22 cellular contexts compared by ENCODE assay signal in genomic region chr3:40417845-40418543, GRCh38. TPM values are rescaled to one million over a fixed set of nuclear protein-coding genes. Genes with fewer than 3 reads are reported as not detected.
DNase-seq lines count a peak whose midpoint lies in the region; ATAC-seq, FAIRE-seq and TF ChIP-seq lines count a peak whose summit lies in the region.
"Had no signal": no experiment of that assay in that cellular context is flagged by ENCODE, and none has a peak within 500 bp of the region (broad histone marks: within the 10 kb centered on the region; RNA-seq: fewer than 3 reads in every experiment).

No MANE protein-coding gene starts in this region.

- no peak overlapping the region for H3K27ac Mint-ChIP-seq in GM23338
- H3K27ac Mint-ChIP-seq: activated CD4-positive, alpha-beta T cell treated with anti-CD3 and anti-CD28 coated beads, Interleukin-2, amount 10 ng/mL, durations not matched to agents 7 days and 5 days; CD8-positive, alpha-beta memory T cell; neural progenitor cell had no signal

- H3K9me3 ChIP-seq in PC-9 (ENCODE audit: insufficient read depth, low read depth): no peaks in the 10 kb centered on the region
- H3K9me3 ChIP-seq in mucosa of descending colon: no peaks in the 10 kb centered on the region
- H3K9me3 ChIP-seq: left ventricle myocardium inferior, prostate gland, spleen had no signal

- H2AFZ ChIP-seq in GM23338 (0 out of 2 replicates have a peak overlapping the region, but pooled peaks have one; percentile 2), PC-9 (no peak overlapping the region)
- H2AFZ ChIP-seq: neural progenitor cell had no signal

- H3K4me1 ChIP-seq in GM23338 (ENCODE audit: insufficient read depth) (no peaks in the 10 kb centered on the region), PC-9 (replicated peaks; ENCODE audit: insufficient read depth) (peaks cover 15% of the 10 kb centered on the region), mucosa of descending colon (ENCODE audit: low read depth) (no peaks in the 10 kb centered on the region)
- H3K4me1 ChIP-seq: neural progenitor cell, prostate gland, spleen had no signal

- H3F3A ChIP-seq in GM23338 (replicated peaks; ENCODE audit: low read depth): no peaks in the 10 kb centered on the region
- H3F3A ChIP-seq in PC-9 (ENCODE audit: insufficient read depth, low read depth): peaks cover 5% of the 10 kb centered on the region; the same call in 1 of the 2 replicates

- H3K9me2 ChIP-seq in GM23338 (ENCODE audit: insufficient read depth) (peaks cover 3% of the 10 kb centered on the region; the same call in 1 of the 2 replicates), PC-9 (ENCODE audit: insufficient read depth) (no peaks in the 10 kb centered on the region)

- H4K20me1 ChIP-seq in GM23338 (replicated peaks; ENCODE audit: insufficient read depth): no peaks in the 10 kb centered on the region
- H4K20me1 ChIP-seq in PC-9 (ENCODE audit: insufficient read depth): no peaks in the 10 kb centered on the region

- H3K36me3 ChIP-seq in GM23338 (ENCODE audit: insufficient read depth) (no peaks in the 10 kb centered on the region), PC-9 (ENCODE audit: low read depth) (no peaks in the 10 kb centered on the region), bronchial epithelial cell (ENCODE audit: control insufficient read depth, insufficient read depth, low read length) (no peaks in the 10 kb centered on the region), mucosa of descending colon (ENCODE audit: low read depth) (no peaks in the 10 kb centered on the region)
- H3K36me3 ChIP-seq: neural progenitor cell, prostate gland had no signal

- H3K4me3 Mint-ChIP-seq in GM23338: no peak overlapping the region
- H3K4me3 Mint-ChIP-seq: activated CD4-positive, alpha-beta T cell treated with anti-CD3 and anti-CD28 coated beads, Interleukin-2, amount 10 ng/mL, durations not matched to agents 7 days and 5 days; CD8-positive, alpha-beta memory T cell; neural progenitor cell had no signal

- DNase-seq in GM23338 (ENCODE audit: low spot score) (no peak), PC-9 (peak in 1 of 2 experiments; percentile 90), bronchial epithelial cell (ENCODE audit: low read depth) (peak; percentile 99), mucosa of descending colon (peak in 1 of 3 donors; percentile 19), NCI-H748 treated with DMSO at 0.1 percent for 48 hours (lab: John Stamatoyannopoulos, UW) (no peak), NOMO-1 (lab: John Stamatoyannopoulos, UW; ENCODE audit: unreplicated experiment in 2 of 2) (no peak)
- DNase-seq in activated CD8-positive, alpha-beta memory T cell treated with anti-CD3 and anti-CD28 coated beads, Interleukin-2, amount 50 U/mL, for 4 hours: no peak
- DNase-seq: activated CD4-positive, alpha-beta T cell treated with anti-CD3 and anti-CD28 coated beads, Interleukin-2, amount 10 ng/mL, durations not matched to agents 7 days and 5 days; activated gamma-delta T cell treated with Interleukin-2 at 50 U/mL for 16 hours; activated T-cell treated with anti-CD3 and anti-CD28 coated beads for 4 hours; CD8-positive, alpha-beta memory T cell; DND-41; left ventricle myocardium inferior; NCI-H146; NCI-H2171 treated with DMSO at 0.1 percent for 48 hours; spleen; stimulated activated CD8-positive, alpha-beta memory T cell treated with anti-CD3 and anti-CD28 coated beads, Interleukin-4, amount 100 ng/mL, for 48 hours; substantia nigra had no signal

- H3K4me1 Mint-ChIP-seq in GM23338: no peaks in the 10 kb centered on the region
- H3K4me1 Mint-ChIP-seq: neural progenitor cell had no signal

- POLR2A ChIA-PET in PC-9 (lab: Charles Lee; ENCODE audit: unreplicated experiment): no interaction called here

- no peaks in the 10 kb centered on the region for H3K36me3 Mint-ChIP-seq in GM23338 (ENCODE audit: low read depth)
- H3K36me3 Mint-ChIP-seq: neural progenitor cell had no signal

- H3K27me3 ChIP-seq in GM23338 (ENCODE audit: insufficient read depth) (no peaks in the 10 kb centered on the region), PC-9 (ENCODE audit: insufficient read depth, low read depth) (no peaks in the 10 kb centered on the region), bronchial epithelial cell (ENCODE audit: control insufficient read depth, insufficient read depth, low read length) (no peaks in the 10 kb centered on the region)
- H3K27me3 ChIP-seq: neural progenitor cell, spleen had no signal

- H3K79me2 ChIP-seq in GM23338 (replicated peaks; ENCODE audit: insufficient read depth): no peaks in the 10 kb centered on the region
- no peaks in the 10 kb centered on the region for H3K79me2 ChIP-seq in PC-9 (ENCODE audit: low read depth)

- peaks cover 3% of the 10 kb centered on the region for H3K27me3 Mint-ChIP-seq in GM23338 (ENCODE audit: insufficient read depth, low read depth, poor library complexity)

- H3K4me2 ChIP-seq in GM23338 (no peak overlapping the region), PC-9 (0 out of 2 replicates have a peak overlapping the region, but pooled peaks have one; percentile 21)
- H3K4me2 ChIP-seq: neural progenitor cell had no signal

- ATAC-seq in GM23338 (no peak), mucosa of descending colon (peak; percentile 94)

- no peak overlapping the region for H3K27ac ChIP-seq in GM23338 (ENCODE audit: low read depth)
- peak overlapping the region; percentile 43; the same call in 1 of the 2 replicates for H3K27ac ChIP-seq in PC-9
- H3K27ac ChIP-seq: left ventricle myocardium inferior, neural progenitor cell, prostate gland, spleen had no signal

- CTCF ChIA-PET in PC-9 (lab: Charles Lee): no interaction called here

- FAIRE-seq in bronchial epithelial cell (lab: Jason Lieb, UNC): no peak

- H3K9me3 Mint-ChIP-seq in GM23338: no peaks in the 10 kb centered on the region
- H3K9me3 Mint-ChIP-seq: activated CD4-positive, alpha-beta T cell treated with anti-CD3 and anti-CD28 coated beads, Interleukin-2, amount 10 ng/mL, durations not matched to agents 7 days and 5 days; CD8-positive, alpha-beta memory T cell; neural progenitor cell had no signal

- intact Hi-C loops in PC-9 (cut with micrococcal nuclease; ENCODE audit: unreplicated experiment) (no loop called here), mucosa of descending colon (cut with DNase I, micrococcal nuclease) (no loop called here)

- H3K4me3 ChIP-seq in GM23338 (no peak overlapping the region), PC-9 (no peak overlapping the region), bronchial epithelial cell (ENCODE audit: low read depth, low read length) (no peak overlapping the region), mucosa of descending colon (no peak overlapping the region)
- H3K4me3 ChIP-seq: left ventricle myocardium inferior, neural progenitor cell, prostate gland, spleen had no signal

- TF ChIP-seq CTCF in GM23338 (conservative IDR thresholded peaks at IDR 0.05; ENCODE audit: low read depth in 2 of 2): no peak
- no peak for TF ChIP-seq CTCF in PC-9 (conservative IDR thresholded peaks at IDR 0.05)
- TF ChIP-seq CTCF in bronchial epithelial cell (IDR thresholded peaks at IDR 0.05; ENCODE audit: insufficient read depth, low read length, severe bottlenecking): no peak
- no peak for TF ChIP-seq CTCF in mucosa of descending colon (IDR thresholded peaks at IDR 0.05)

- no TSS peak for BruUV-seq in PC-9 (replicated peaks; lab: Mats Ljungman, UMichigan)

TF ChIP-seq in GM23338, 12 proteins besides CTCF, POLR2A, EP300 and RAD21 (continues in another document):
- TF ChIP-seq STAT1 (IDR thresholded peaks at IDR 0.05; ENCODE audit: unreplicated experiment): no peak

RNA-seq across cellular contexts. Expression of gene ENTPD3, which starts 31.0 kb away (rescaled TPM):
- total RNA-seq in GM23338 (2014; rRNA removed; shearing (Covaris generic)): 0.63 and 0.74 TPM in 2 replicates
- polyA plus RNA-seq in GM23338 (2016; fragmentation: Nextera tagmentation; extraction: Ambion mirVana): 0.19 and 0.32 TPM in 2 replicates
- total RNA-seq in PC-9 (2021): not detected in 2 replicates
- 8.4 and 18.1 TPM in 2 replicates for total RNA-seq in bronchial epithelial cell
- 1 to 10 TPM; 1.7 to 5.5 (median 3.3) TPM for total RNA-seq in mucosa of descending colon
- total RNA-seq: activated CD4-positive, alpha-beta T cell treated with anti-CD3 and anti-CD28 coated beads, Interleukin-2, amount 10 ng/mL, durations not matched to agents 7 days and 5 days; CD8-positive, alpha-beta memory T cell; HT1080; LHCN-M2 had no signal
- polyA plus RNA-seq: CD8-positive, alpha-beta memory T cell had no signal

RNA-seq across cellular contexts. Expression of gene RPL14, which starts 39.1 kb away (rescaled TPM):
- 510 and 596 TPM in 2 replicates for total RNA-seq in GM23338 (2014; rRNA removed; shearing (Covaris generic))
- polyA plus RNA-seq in GM23338 (2016; fragmentation: Nextera tagmentation; extraction: Ambion mirVana): 1,727 and 1,748 TPM in 2 replicates
- 1,756 and 2,201 TPM in 2 replicates for total RNA-seq in PC-9 (2021)
- total RNA-seq in bronchial epithelial cell: 532 and 659 TPM in 2 replicates
- total RNA-seq in mucosa of descending colon: 1,000 to 10,000 TPM; 1,286 to 1,516 (median 1,490) TPM

RNA-seq across cellular contexts. Expression of gene ZNF619, which starts 58.9 kb away (rescaled TPM):
- total RNA-seq in GM23338 (2014; rRNA removed; shearing (Covaris generic)): 7.4 and 10.5 TPM in 2 replicates
- polyA plus RNA-seq in GM23338 (2016; fragmentation: Nextera tagmentation; extraction: Ambion mirVana): 1.3 and 1.4 TPM in 2 replicates
- 5.1 and 6.9 TPM in 2 replicates for total RNA-seq in PC-9 (2021)
- 5.3 and 5.6 TPM in 2 replicates for total RNA-seq in bronchial epithelial cell
- 10 to 100 TPM in 1 of 3 donors, 1 to 10 TPM in 2; 6.5 to 11.3 (median 9.5) TPM for total RNA-seq in mucosa of descending colon
